Comparison of ENCODE assay signal across 1 cellular context in genomic region chr1:201170533-201171062, GRCh38.
TF ChIP-seq lines count a peak whose summit lies in the region.

No MANE protein-coding gene starts in this region.

TF ChIP-seq in K562, 482 proteins besides CTCF, POLR2A, EP300 and RAD21 (continued from another document and continues in another):
- no peak for TF ChIP-seq ZNF707 (CRISPR knock-in tag; conservative IDR thresholded peaks at IDR 0.05)
- no peak for TF ChIP-seq ETV6 (IDR thresholded peaks at IDR 0.05; ENCODE audit: borderline replicate concordance in 1 of 2, low read depth in 2 of 2, low read length in 1 of 2)
- TF ChIP-seq ETV6 (CRISPR knock-in tag; IDR thresholded peaks at IDR 0.05; ENCODE audit: borderline replicate concordance), result no peak
- peak; percentile 94 for TF ChIP-seq POLR2G (IDR thresholded peaks at IDR 0.05; ENCODE audit: low read depth, low read length)
- TF ChIP-seq FOXK2 (conservative IDR thresholded peaks at IDR 0.05 in 1 of 2, IDR thresholded peaks at IDR 0.05 in 1 of 2; ENCODE audit: low read depth in 2 of 2), result no peak
- no peak for TF ChIP-seq ZNF407 (IDR thresholded peaks at IDR 0.05; ENCODE audit: low read depth)
- no peak for TF ChIP-seq RFX7 (CRISPR knock-in tag; IDR thresholded peaks at IDR 0.05)
- TF ChIP-seq CBX3 (IDR thresholded peaks at IDR 0.05; ENCODE audit: borderline replicate concordance in 1 of 2, low read length in 2 of 2), result 0 out of 3 replicates have a peak, but pooled peaks of 1 of the 2 experiments have one; percentile 75
- TF ChIP-seq THRA (IDR thresholded peaks at IDR 0.05), result no peak
- TF ChIP-seq ZNF395 (CRISPR knock-in tag; IDR thresholded peaks at IDR 0.05), result no peak
- no peak for TF ChIP-seq PTBP1 (IDR thresholded peaks at IDR 0.05; ENCODE audit: low read depth, low read length)
- TF ChIP-seq ZFX (CRISPR knock-in tag; IDR thresholded peaks at IDR 0.05), result peak; percentile 94
- TF ChIP-seq GABPB2 (CRISPR knock-in tag; conservative IDR thresholded peaks at IDR 0.05), result no peak
- TF ChIP-seq ILF3 (IDR thresholded peaks at IDR 0.05; ENCODE audit: borderline replicate concordance), result no peak
- no peak for TF ChIP-seq TAF7 (tag; IDR thresholded peaks at IDR 0.05)
- TF ChIP-seq MTA3 (IDR thresholded peaks at IDR 0.05; ENCODE audit: borderline replicate concordance), result peak; percentile 41; the same call in 1 of the 2 replicates
- TF ChIP-seq BHLHE40 (IDR thresholded peaks at IDR 0.05; ENCODE audit: low read length), result peak; percentile 4; the same call in 1 of the 2 replicates
- TF ChIP-seq TAF1 (IDR thresholded peaks at IDR 0.05; ENCODE audit: control insufficient read depth, extremely low read depth, insufficient read depth, low read length, severe bottlenecking), result peak; percentile 51
- TF ChIP-seq STAT5A (IDR thresholded peaks at IDR 0.05; ENCODE audit: borderline replicate concordance, low read length), result no peak
- peak; percentile 92 for TF ChIP-seq MEIS2 (IDR thresholded peaks at IDR 0.05; ENCODE audit: partially characterized antibody)
- no peak; the same call in 1 of the 2 replicates for TF ChIP-seq C11orf30 (IDR thresholded peaks at IDR 0.05; ENCODE audit: low read depth)
- 0 out of 2 replicates have a peak, but pooled peaks have one; percentile 39 for TF ChIP-seq HINFP (tag; conservative IDR thresholded peaks at IDR 0.05; ENCODE audit: low read depth)
- TF ChIP-seq ZNF324 (CRISPR knock-in tag; IDR thresholded peaks at IDR 0.05), result no peak
- peak; percentile 85 to 90 for TF ChIP-seq KDM1A (IDR thresholded peaks at IDR 0.05)
- no peak for TF ChIP-seq ZSCAN29 (IDR thresholded peaks at IDR 0.05)
- peak; percentile 89 for TF ChIP-seq PKNOX1 (IDR thresholded peaks at IDR 0.05)
- TF ChIP-seq LCOR (CRISPR knock-in tag; IDR thresholded peaks at IDR 0.05), result 0 out of 2 replicates have a peak, but pooled peaks have one; percentile 39
- peak; percentile 36 to 58; a peak in 2 of 4 replicates for TF ChIP-seq MNT (conservative IDR thresholded peaks at IDR 0.05)
- peak; percentile 96 for TF ChIP-seq ATF7 (IDR thresholded peaks at IDR 0.05)
- TF ChIP-seq ZNF592 (IDR thresholded peaks at IDR 0.05), result peak; percentile 85
- TF ChIP-seq ZFP36 (IDR thresholded peaks at IDR 0.05; ENCODE audit: low read depth, low read length, partially characterized antibody), result no peak
- TF ChIP-seq CXXC5 (CRISPR knock-in tag; IDR thresholded peaks at IDR 0.05), result peak; percentile 86
- no peak for TF ChIP-seq NR2C2 (CRISPR knock-in tag; IDR thresholded peaks at IDR 0.05)
- peak; percentile 88 for TF ChIP-seq NR2C2 (tag; IDR thresholded peaks at IDR 0.05)
- TF ChIP-seq MCM2 (IDR thresholded peaks at IDR 0.05; ENCODE audit: low read depth), result no peak
- no peak for TF ChIP-seq STAG1 (CRISPR knock-in tag; IDR thresholded peaks at IDR 0.05; ENCODE audit: borderline replicate concordance)
- no peak for TF ChIP-seq ZNF699 (CRISPR knock-in tag; IDR thresholded peaks at IDR 0.05; ENCODE audit: insufficient replicate concordance)
- TF ChIP-seq BRD9 (IDR thresholded peaks at IDR 0.05; ENCODE audit: low read depth, partially characterized antibody), result peak; percentile 62
- peak; percentile 83 to 90 for TF ChIP-seq TEAD1 (CRISPR knock-in tag; IDR thresholded peaks at IDR 0.05)
- TF ChIP-seq MLLT1 (IDR thresholded peaks at IDR 0.05), result peak in 1 of 2 experiments; percentile 62; a peak in 2 of 4 replicates
- TF ChIP-seq ZNF274 (IDR thresholded peaks at IDR 0.05; ENCODE audit: borderline replicate concordance, low read depth, low read length), result no peak
- no peak for TF ChIP-seq MCM3 (IDR thresholded peaks at IDR 0.05)
- TF ChIP-seq NBN (IDR thresholded peaks at IDR 0.05; ENCODE audit: low read depth), result peak; percentile 84
